9 cellular contexts compared by ENCODE assay signal in the genomic region with DNA sequence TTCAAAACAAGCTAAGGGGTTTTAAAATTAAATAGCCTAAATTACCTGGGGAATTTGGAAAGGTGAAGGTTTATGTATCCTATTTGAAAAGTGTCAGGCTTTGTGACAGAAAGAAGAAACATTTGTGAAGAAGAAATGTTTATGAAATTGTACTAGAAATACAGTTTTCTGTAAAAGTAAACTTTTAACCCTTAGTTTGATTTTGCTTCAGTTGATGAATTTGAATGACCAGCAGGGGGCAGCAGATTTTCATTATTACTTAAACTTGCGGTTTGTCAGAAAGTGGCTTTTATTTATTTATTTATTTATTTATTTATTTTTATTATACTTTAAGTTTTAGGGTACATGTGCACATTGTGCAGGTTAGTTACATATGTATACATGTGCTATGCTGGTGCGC. TPM values are rescaled to one million over a fixed set of nuclear protein-coding genes. Genes with fewer than 3 reads are reported as not detected.
DNase-seq lines count a peak whose midpoint lies in the region; ATAC-seq and TF ChIP-seq lines count a peak whose summit lies in the region.
"Had no signal": no experiment of that assay in that cellular context is flagged by ENCODE, and none has a peak within 500 bp of the region (broad histone marks: within the 10 kb centered on the region; RNA-seq: fewer than 3 reads in every experiment).

No MANE protein-coding gene starts in this region.

- peaks cover 64% of the 10 kb centered on the region for H3K36me3 Mint-ChIP-seq in activated naive CD8-positive, alpha-beta T cell treated with anti-CD3 and anti-CD28 coated beads, Interleukin-2, amount 50 U/mL, for 24 hours (ENCODE audit: low read depth)
- peaks cover 61% of the 10 kb centered on the region for H3K36me3 Mint-ChIP-seq in activated naive CD8-positive, alpha-beta T cell treated with anti-CD3 and anti-CD28 coated beads for 36 hours
- peaks cover 90% of the 10 kb centered on the region for H3K36me3 Mint-ChIP-seq in activated T-cell treated with anti-CD3 and anti-CD28 coated beads, Interleukin-2, amount 50 U/mL, for 24 hours (ENCODE audit: low read depth)

- no peak overlapping the region for H3K27ac ChIP-seq in psoas muscle

- no peak overlapping the region for H3K4me3 Mint-ChIP-seq in activated naive CD8-positive, alpha-beta T cell treated with anti-CD3 and anti-CD28 coated beads, Interleukin-2, amount 50 U/mL, for 24 hours
- H3K4me3 Mint-ChIP-seq in activated naive CD8-positive, alpha-beta T cell treated with anti-CD3 and anti-CD28 coated beads for 36 hours, result no peak overlapping the region
- H3K4me3 Mint-ChIP-seq in activated T-cell treated with anti-CD3 and anti-CD28 coated beads, Interleukin-2, amount 50 U/mL, for 24 hours, result no peak overlapping the region
- H3K4me3 Mint-ChIP-seq: activated naive CD4-positive, alpha-beta T cell treated with anti-CD3 and anti-CD28 coated beads, Interleukin-2, amount 50 U/mL, for 24 hours had no signal

- peaks cover 4 to 68% of the 10 kb centered on the region in 2 donors for H3K36me3 ChIP-seq in psoas muscle (ENCODE audit: insufficient read depth in 1 of 2, low read depth in 1 of 2)

- H3K27me3 ChIP-seq in psoas muscle (ENCODE audit: insufficient read depth in 3 of 3, low read length in 2 of 3), result no peaks in the 10 kb centered on the region

- 43 to 76% (median 49%) methylated on average over 1 of the region's 2 CpGs for WGBS in psoas muscle, 3 donors

- H3K9me3 ChIP-seq in psoas muscle, result no peaks in the 10 kb centered on the region

- no peaks in the 10 kb centered on the region for H3K4me1 ChIP-seq in psoas muscle

- no peaks in the 10 kb centered on the region for H3K27me3 Mint-ChIP-seq in activated naive CD8-positive, alpha-beta T cell treated with anti-CD3 and anti-CD28 coated beads, Interleukin-2, amount 50 U/mL, for 24 hours
- H3K27me3 Mint-ChIP-seq in activated naive CD8-positive, alpha-beta T cell treated with anti-CD3 and anti-CD28 coated beads for 36 hours, result no peaks in the 10 kb centered on the region
- H3K27me3 Mint-ChIP-seq in activated T-cell treated with anti-CD3 and anti-CD28 coated beads, Interleukin-2, amount 50 U/mL, for 24 hours, result no peaks in the 10 kb centered on the region
- H3K27me3 Mint-ChIP-seq: activated naive CD4-positive, alpha-beta T cell treated with anti-CD3 and anti-CD28 coated beads, Interleukin-2, amount 50 U/mL, for 24 hours had no signal

- H3K4me1 Mint-ChIP-seq in activated naive CD8-positive, alpha-beta T cell treated with anti-CD3 and anti-CD28 coated beads, Interleukin-2, amount 50 U/mL, for 24 hours, result peaks cover 4% of the 10 kb centered on the region
- H3K4me1 Mint-ChIP-seq in activated naive CD8-positive, alpha-beta T cell treated with anti-CD3 and anti-CD28 coated beads for 36 hours, result no peaks in the 10 kb centered on the region
- no peaks in the 10 kb centered on the region for H3K4me1 Mint-ChIP-seq in activated T-cell treated with anti-CD3 and anti-CD28 coated beads, Interleukin-2, amount 50 U/mL, for 24 hours (ENCODE audit: low read depth)

- no peak for ATAC-seq in activated naive CD8-positive, alpha-beta T cell treated with anti-CD3 and anti-CD28 coated beads, Interleukin-2, amount 50 U/mL, for 24 hours
- ATAC-seq in psoas muscle, result no peak
- no peak for ATAC-seq in HG03196 (IDR thresholded peaks at IDR 0.05; ENCODE audit: unreplicated experiment)

- H3K9me3 Mint-ChIP-seq in activated naive CD8-positive, alpha-beta T cell treated with anti-CD3 and anti-CD28 coated beads, Interleukin-2, amount 50 U/mL, for 24 hours, result peaks cover 3% of the 10 kb centered on the region
- peaks cover 6% of the 10 kb centered on the region for H3K9me3 Mint-ChIP-seq in activated naive CD8-positive, alpha-beta T cell treated with anti-CD3 and anti-CD28 coated beads for 36 hours
- H3K9me3 Mint-ChIP-seq in activated T-cell treated with anti-CD3 and anti-CD28 coated beads, Interleukin-2, amount 50 U/mL, for 24 hours, result peaks cover 7% of the 10 kb centered on the region

- H3K27ac Mint-ChIP-seq in activated naive CD8-positive, alpha-beta T cell treated with anti-CD3 and anti-CD28 coated beads, Interleukin-2, amount 50 U/mL, for 24 hours, result no peak overlapping the region
- H3K27ac Mint-ChIP-seq in activated naive CD8-positive, alpha-beta T cell treated with anti-CD3 and anti-CD28 coated beads for 36 hours, result no peak overlapping the region
- no peak overlapping the region for H3K27ac Mint-ChIP-seq in activated T-cell treated with anti-CD3 and anti-CD28 coated beads, Interleukin-2, amount 50 U/mL, for 24 hours
- H3K27ac Mint-ChIP-seq: activated naive CD4-positive, alpha-beta T cell treated with anti-CD3 and anti-CD28 coated beads, Interleukin-2, amount 50 U/mL, for 24 hours had no signal

- peak; percentile 52 for TF ChIP-seq CTCF in psoas muscle (IDR thresholded peaks at IDR 0.05)

- intact Hi-C loops in psoas muscle (cut with DNase I), result no loop called here

- no peak overlapping the region for H3K4me3 ChIP-seq in psoas muscle

- peak; percentile 33 for DNase-seq in activated naive CD8-positive, alpha-beta T cell treated with anti-CD3 and anti-CD28 coated beads, Interleukin-2, amount 50 U/mL, for 24 hours
- no peak for DNase-seq in activated naive CD8-positive, alpha-beta T cell treated with anti-CD3 and anti-CD28 coated beads for 36 hours
- DNase-seq in NCI-H446 (lab: John Stamatoyannopoulos, UW) (peak; percentile 56 to 67), dedifferentiated amniotic fluid mesenchymal stem cell (ENCODE audit: extremely low spot score) (peak; percentile 36), psoas muscle (no peak), NCI-H1930 (lab: John Stamatoyannopoulos, UW) (no peak)
- no peak for DNase-seq in activated T-cell treated with anti-CD3 and anti-CD28 coated beads, Interleukin-2, amount 50 U/mL, for 24 hours

RNA-seq across cellular contexts. Expression of gene NNT, which starts 58.1 kb away (rescaled TPM):
- total RNA-seq in activated naive CD8-positive, alpha-beta T cell treated with anti-CD3 and anti-CD28 coated beads for 36 hours, result 10 to 100 TPM; 69.7 to 71.8 TPM
- 100 to 1,000 TPM; 216 to 442 (median 312) TPM for total RNA-seq in psoas muscle
- polyA plus RNA-seq in psoas muscle, result 100 to 1,000 TPM; 108 to 171 (median 123) TPM

Comparison
In these comparisons a context has a peak if more than half of its experiments do, and no peak if none do; other contexts are left out.
1. DNase-seq: peak in activated naive CD8-positive, alpha-beta T cell treated with anti-CD3 and anti-CD28 coated beads, Interleukin-2, amount 50 U/mL, for 24 hours (single experiment), NCI-H446 (2 of 2) and dedifferentiated amniotic fluid mesenchymal stem cell (single experiment); none in activated naive CD8-positive, alpha-beta T cell treated with anti-CD3 and anti-CD28 coated beads for 36 hours (single experiment), psoas muscle (0 of 2), activated T-cell treated with anti-CD3 and anti-CD28 coated beads, Interleukin-2, amount 50 U/mL, for 24 hours (single experiment) and NCI-H1930 (0 of 2).